Comparison of ENCODE assay signal across 9 cellular contexts in genomic region chrX:99777912-99778311, GRCh38.
"Had no signal": no experiment of that assay in that cellular context is flagged by ENCODE, and none has a peak within 500 bp of the region (broad histone marks: within the 10 kb centered on the region; RNA-seq: fewer than 3 reads in every experiment).

No MANE protein-coding gene starts in this region.

- H3K4me3 ChIP-seq: GM23248, K562 had no signal

- ATAC-seq: K562 had no signal

- FAIRE-seq: H1, H54, K562 had no signal

- H3K4me3 Mint-ChIP-seq: H9 had no signal

- H2AFZ ChIP-seq: GM23248 had no signal

- DNase-seq: GM23248, H9, HCEC 1CT, IMR-90, KG1 had no signal

- H3K9ac ChIP-seq: GM23248 had no signal

- H3K27ac ChIP-seq: GM23248, HL-60 had no signal
